In the genomic region with DNA sequence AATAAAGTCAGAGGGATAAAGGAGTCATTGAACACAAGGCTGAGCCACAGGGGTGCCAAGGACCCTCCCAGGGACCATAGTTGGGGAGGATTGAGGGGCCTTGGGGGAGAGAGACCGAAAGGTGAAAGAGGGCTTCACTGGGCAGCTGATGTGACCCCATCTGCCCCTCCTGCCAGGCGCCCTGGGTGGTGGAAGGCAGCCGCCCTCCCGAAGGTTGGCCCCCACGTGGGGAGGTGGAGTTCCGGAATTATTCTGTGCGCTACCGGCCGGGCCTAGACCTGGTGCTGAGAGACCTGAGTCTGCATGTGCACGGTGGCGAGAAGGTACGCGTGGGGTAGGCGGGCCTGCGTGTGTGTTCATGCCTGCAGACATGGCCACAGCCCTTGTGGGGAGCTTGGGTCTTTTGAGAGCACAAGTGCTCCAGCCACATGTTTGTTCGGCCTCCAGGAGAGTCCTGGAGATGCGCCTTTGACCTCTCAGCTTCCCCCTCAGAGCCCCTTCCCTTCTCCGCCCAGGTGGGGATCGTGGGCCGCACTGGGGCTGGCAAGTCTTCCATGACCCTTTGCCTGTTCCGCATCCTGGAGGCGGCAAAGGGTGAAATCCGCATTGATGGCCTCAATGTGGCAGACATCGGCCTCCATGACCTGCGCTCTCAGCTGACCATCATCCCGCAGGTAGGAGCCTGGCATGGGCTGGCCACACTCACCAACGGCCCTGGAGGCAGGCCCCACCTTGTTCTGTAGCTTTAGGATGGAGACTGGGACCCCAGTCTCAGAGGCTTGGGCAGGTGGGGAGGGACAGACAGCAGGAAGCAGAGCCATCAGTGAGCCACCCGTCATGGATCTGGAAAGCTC, we compare ENCODE assay signal across 22 cellular contexts. TPM values are rescaled to one million over a fixed set of nuclear protein-coding genes. Genes with fewer than 3 reads are reported as not detected.
DNase-seq lines count a peak whose midpoint lies in the region; ATAC-seq and TF ChIP-seq lines count a peak whose summit lies in the region.
"Had no signal": no experiment of that assay in that cellular context is flagged by ENCODE, and none has a peak within 500 bp of the region (broad histone marks: within the 10 kb centered on the region; RNA-seq: fewer than 3 reads in every experiment).

No MANE protein-coding gene starts in this region.

- H3K4me1 ChIP-seq in heart left ventricle, result peaks cover 0 to 17% (median 11%) of the 10 kb centered on the region in 12 donors
- H3K4me1 ChIP-seq in mucosa of rectum (ENCODE audit: control insufficient read depth in 2 of 2, insufficient read depth in 2 of 2, low read length in 2 of 2), result peaks cover 41 to 62% of the 10 kb centered on the region in 2 donors

- H3K27me3 ChIP-seq in heart left ventricle (no peaks in the 10 kb centered on the region), mucosa of rectum (ENCODE audit: control insufficient read depth in 2 of 2, insufficient read depth in 2 of 2, low read length in 2 of 2) (no peaks in the 10 kb centered on the region)
- H3K27me3 ChIP-seq: cardiac muscle cell, neural progenitor cell had no signal

- H3K4me3 ChIP-seq in heart left ventricle (no peak overlapping the region), mucosa of rectum (ENCODE audit: low read length in 2 of 2) (no peak overlapping the region)
- H3K4me3 ChIP-seq: cardiac muscle cell, neural progenitor cell had no signal

- DNase-seq in left cardiac atrium (peak; percentile 21), heart left ventricle (no peak), AML-193 (lab: John Stamatoyannopoulos, UW) (no peak), HT-29 (ENCODE audit: low spot score) (no peak)
- DNase-seq: activated CD8-positive, alpha-beta memory T cell treated with anti-CD3 and anti-CD28 coated beads for 24 hours; activated naive CD4-positive, alpha-beta T cell treated with anti-CD3 and anti-CD28 coated beads for 36 hours; activated T-cell treated with anti-CD3 and anti-CD28 coated beads, Interleukin-2, amount 50 U/mL, for 24 hours; C1 segment of cervical spinal cord; dermis blood vessel endothelial cell; DMS 273 treated with DMSO at 0.1 percent for 48 hours; GDM1; H9; KG1; NCI-H1436 treated with DMSO at 0.1 percent for 48 hours; NCI-H2171; NCI-H524 treated with DMSO at 0.1 percent for 48 hours had no signal

- TF ChIP-seq POLR2A in heart left ventricle (IDR thresholded peaks at IDR 0.05), result no peak

- peak overlapping the region; percentile 40 for H3K27ac Mint-ChIP-seq in dendritic cell treated with granulocyte-macrophage colony-stimulating factor and Interleukin-4, amounts not matched to agents 40 ng/mL and 50 ng/mL, for 4 days
- H3K27ac Mint-ChIP-seq: activated naive CD4-positive, alpha-beta T cell treated with anti-CD3 and anti-CD28 coated beads for 36 hours; activated T-cell treated with anti-CD3 and anti-CD28 coated beads, Interleukin-2, amount 50 U/mL, for 24 hours had no signal

- no peaks in the 10 kb centered on the region for H3K9me3 ChIP-seq in heart left ventricle
- no peaks in the 10 kb centered on the region for H3K9me3 ChIP-seq in mucosa of rectum (ENCODE audit: control insufficient read depth in 2 of 2, low read length in 2 of 2)

- H3K36me3 ChIP-seq in heart left ventricle, result no peaks in the 10 kb centered on the region
- peaks cover 16 to 17% of the 10 kb centered on the region in 2 donors for H3K36me3 ChIP-seq in mucosa of rectum (ENCODE audit: control insufficient read depth in 2 of 2, insufficient read depth in 2 of 2, low read length in 2 of 2)
- H3K36me3 ChIP-seq: cardiac muscle cell, neural progenitor cell had no signal

- peaks cover 5% of the 10 kb centered on the region for H3K27me3 Mint-ChIP-seq in dendritic cell treated with granulocyte-macrophage colony-stimulating factor and Interleukin-4, amounts not matched to agents 40 ng/mL and 50 ng/mL, for 4 days

- H3K4me1 Mint-ChIP-seq in dendritic cell treated with granulocyte-macrophage colony-stimulating factor and Interleukin-4, amounts not matched to agents 40 ng/mL and 50 ng/mL, for 4 days (ENCODE audit: low read depth), result peaks cover 34% of the 10 kb centered on the region

- no peak for ATAC-seq in left cardiac atrium
- no peak for ATAC-seq in heart left ventricle
- ATAC-seq in HG02759 (IDR thresholded peaks at IDR 0.05; ENCODE audit: unreplicated experiment), result no peak
- ATAC-seq in HG02642 (IDR thresholded peaks at IDR 0.05; ENCODE audit: poor library complexity, unreplicated experiment), result no peak

- 91 to 94% (median 93%) methylated on average over 27 to 28 of the region's 28 CpGs for WGBS in heart left ventricle, 4 donors

- H3K9me3 Mint-ChIP-seq in dendritic cell treated with granulocyte-macrophage colony-stimulating factor and Interleukin-4, amounts not matched to agents 40 ng/mL and 50 ng/mL, for 4 days, result no peaks in the 10 kb centered on the region
- H3K9me3 Mint-ChIP-seq: activated naive CD4-positive, alpha-beta T cell treated with anti-CD3 and anti-CD28 coated beads for 36 hours; activated T-cell treated with anti-CD3 and anti-CD28 coated beads, Interleukin-2, amount 50 U/mL, for 24 hours; H9; neural progenitor cell had no signal

- peak overlapping the region in 1 of 2 donors; percentile 42 for H3K9ac ChIP-seq in mucosa of rectum (ENCODE audit: low read depth in 1 of 2, low read length in 2 of 2)
- H3K9ac ChIP-seq: neural progenitor cell had no signal

- intact Hi-C loops in left cardiac atrium (cut with DNase I), result loop anchor here (5.0 kb wide), 2 partner anchors 136 to 201 kb away; a partner anchor contains a TSS
- intact Hi-C loops in heart left ventricle (cut with DNase I), result loop anchor here in 8 of 10 donors (2.0 to 10.0 kb wide), 7 partner anchors 51 to 201 kb away; a partner anchor contains a TSS
- intact Hi-C loops in dendritic cell treated with granulocyte-macrophage colony-stimulating factor and Interleukin-4, amounts not matched to agents 40 ng/mL and 50 ng/mL, for 4 days (cut with micrococcal nuclease), result no loop called here

- H3K4me3 Mint-ChIP-seq in dendritic cell treated with granulocyte-macrophage colony-stimulating factor and Interleukin-4, amounts not matched to agents 40 ng/mL and 50 ng/mL, for 4 days, result no peak overlapping the region
- H3K4me3 Mint-ChIP-seq: activated naive CD4-positive, alpha-beta T cell treated with anti-CD3 and anti-CD28 coated beads for 36 hours; activated T-cell treated with anti-CD3 and anti-CD28 coated beads, Interleukin-2, amount 50 U/mL, for 24 hours; H9; neural progenitor cell had no signal

- peaks cover 66% of the 10 kb centered on the region for H3K36me3 Mint-ChIP-seq in dendritic cell treated with granulocyte-macrophage colony-stimulating factor and Interleukin-4, amounts not matched to agents 40 ng/mL and 50 ng/mL, for 4 days (ENCODE audit: low read depth)
- H3K36me3 Mint-ChIP-seq: neural progenitor cell had no signal

- H3K27ac ChIP-seq in heart left ventricle (no peak overlapping the region), mucosa of rectum (ENCODE audit: low read depth in 2 of 2, low read length in 2 of 2) (peak overlapping the region; percentile 87 to 91)
- H3K27ac ChIP-seq: cardiac muscle cell had no signal

- no peak for TF ChIP-seq CTCF in heart left ventricle (IDR thresholded peaks at IDR 0.05)

RNA-seq across cellular contexts. Expression of a gene that starts 24.1 kb away (rescaled TPM):
- 10 to 100 TPM; 43.8 to 45.4 TPM for total RNA-seq in left cardiac atrium
- total RNA-seq in heart left ventricle, result 10 to 100 TPM; 38.8 to 55.4 (median 47.2) TPM
- polyA plus RNA-seq in heart left ventricle, result 10 to 100 TPM; 22.2 to 48.2 TPM
- total RNA-seq in HT-29 (2014; rRNA removed; shearing (Covaris generic)), result 14.0 and 14.2 TPM in 2 replicates

RNA-seq across cellular contexts. Expression of a gene that starts 35.7 kb away (rescaled TPM):
- total RNA-seq in left cardiac atrium, result 10 to 100 TPM; 49.4 to 66.9 TPM
- 10 to 100 TPM; 16.5 to 55.5 (median 52.1) TPM for total RNA-seq in heart left ventricle
- 10 to 100 TPM; 33.4 to 89.0 TPM for polyA plus RNA-seq in heart left ventricle
- 50.4 and 58.9 TPM in 2 replicates for total RNA-seq in HT-29 (2014; rRNA removed; shearing (Covaris generic))

RNA-seq across cellular contexts. Expression of a gene that starts 49.0 kb away (rescaled TPM):
- total RNA-seq in left cardiac atrium (1 to 10 TPM; 1.4 to 5.2 TPM), heart left ventricle (10 to 100 TPM in 1 of 9 donors, 1 to 10 TPM in 4, under 1 TPM in 3, not detected in 1; 0.20 to 21.6 (median 1.3) TPM)
- 1 to 10 TPM in 1 of 2 donors, under 1 TPM in 1; 0.50 to 1.4 TPM for polyA plus RNA-seq in heart left ventricle
- total RNA-seq in HT-29 (2014; rRNA removed; shearing (Covaris generic)), result 286 and 313 TPM in 2 replicates
- total RNA-seq: activated naive CD4-positive, alpha-beta T cell treated with anti-CD3 and anti-CD28 coated beads for 36 hours; cardiac muscle cell had no signal

Comparison
In these comparisons a context has a peak if more than half of its experiments do, and no peak if none do; other contexts are left out.
1. H3K27ac ChIP-seq: peak in mucosa of rectum (2 of 2); none in heart left ventricle (0 of 12).
2. RNA of a gene that starts 49.0 kb away (total RNA-seq): 286 to 313 TPM in HT-29; 1.4 to 5.2 TPM in left cardiac atrium and 0.20 to 21.6 TPM in heart left ventricle; every median in the first group is over 10 times any median in the second.